In the genomic region with DNA sequence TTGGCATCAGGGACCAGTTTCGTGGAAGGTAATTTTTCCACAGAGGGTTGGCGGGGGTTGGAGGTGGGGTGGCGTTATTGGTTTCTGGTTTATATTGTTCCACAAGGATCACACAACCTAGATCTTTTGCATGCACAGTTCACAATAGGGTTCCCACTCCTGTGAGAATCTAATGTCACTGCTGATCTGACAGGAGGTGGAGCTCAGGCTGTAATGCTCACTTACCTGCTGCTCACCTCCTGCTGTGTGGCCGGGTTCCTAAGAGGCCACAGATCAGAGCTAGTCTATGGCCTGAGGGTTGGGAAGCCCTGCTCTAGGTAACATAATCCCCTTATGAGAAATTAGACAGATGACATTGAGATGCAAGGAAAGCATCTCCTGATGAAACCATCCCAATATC, we compare ENCODE assay signal across 15 cellular contexts. TPM values are rescaled to one million over a fixed set of nuclear protein-coding genes. Genes with fewer than 3 reads are reported as not detected.
A peak's percentile ranks its signal among the peaks of the same experiment; 100 is the strongest.
DNase-seq lines count a peak whose midpoint lies in the region; ATAC-seq lines count a peak whose summit lies in the region.
"Had no signal": no experiment of that assay in that cellular context is flagged by ENCODE, and none has a peak within 500 bp of the region (broad histone marks: within the 10 kb centered on the region; RNA-seq: fewer than 3 reads in every experiment).

No MANE protein-coding gene starts in this region.

- peak overlapping the region; percentile 20 for H3K27ac ChIP-seq in naive thymus-derived CD4-positive, alpha-beta T cell (ENCODE audit: low read depth, low read length)
- H3K27ac ChIP-seq: epithelial cell of prostate had no signal

- peaks cover 21 to 39% (median 25%) of the 10 kb centered on the region in 3 experiments for H3K36me3 ChIP-seq in naive thymus-derived CD4-positive, alpha-beta T cell (ENCODE audit: control insufficient read depth in 2 of 3, insufficient read depth in 3 of 3, low read length in 3 of 3)
- H3K36me3 ChIP-seq: uterus had no signal

- peak; percentile 8 for ATAC-seq in naive thymus-derived CD4-positive, alpha-beta T cell
- no peak for ATAC-seq in GM18907 (IDR thresholded peaks at IDR 0.05; ENCODE audit: unreplicated experiment)

- peak overlapping the region; percentile 29 for H3K4me3 ChIP-seq in naive thymus-derived CD4-positive, alpha-beta T cell (ENCODE audit: low read length)
- H3K4me3 ChIP-seq: uterus had no signal

- POLR2A ChIA-PET in activated CD4-positive, alpha-beta memory T cell treated with anti-CD3 and anti-CD28 coated beads for 36 hours (lab: Charles Lee), result interaction anchor here (0.6 to 1.1 kb wide), 4 partner anchors 13 to 469 kb away, joined by 3 to 4 read pairs (median 3); partner anchors contain the start of gene GBP5
- POLR2A ChIA-PET in naive thymus-derived CD4-positive, alpha-beta T cell (lab: Charles Lee), result interaction anchor here (0.6 to 3.4 kb wide), 5 partner anchors 10 to 224 kb away, joined by 3 to 18 read pairs (median 6); partner anchors contain the start of genes GBP4 and GBP5

- DNase-seq in NK-92 treated with Interleukin-12 subunit alpha and Interleukin-12 subunit beta, amount 100 ng/mL, for 24 hours (lab: John Stamatoyannopoulos, UW), result peak; percentile 63
- DNase-seq in NK-92 (lab: John Stamatoyannopoulos, UW; ENCODE audit: unreplicated experiment) (no peak), ELF-1 (ENCODE audit: low read depth, low spot score) (peak; percentile 44), DMS79 treated with DMSO at 0.1 percent for 48 hours (lab: John Stamatoyannopoulos, UW) (no peak), posterior cingulate gyrus (no peak)
- no peak for DNase-seq in activated CD4-positive, alpha-beta memory T cell treated with anti-CD3 and anti-CD28 coated beads for 36 hours
- DNase-seq in naive thymus-derived CD4-positive, alpha-beta T cell, result no peak
- DNase-seq: ACHN, GOT3, NCI-H526 treated with DMSO at 0.1 percent for 48 hours, SHP77, uterus had no signal

- intact Hi-C loops in activated CD4-positive, alpha-beta memory T cell treated with anti-CD3 and anti-CD28 coated beads for 36 hours (cut with micrococcal nuclease), result no loop called here
- intact Hi-C loops in naive thymus-derived CD4-positive, alpha-beta T cell (cut with micrococcal nuclease), result loop anchor here in 1 of 2 donors (5.0 to 10.0 kb wide), 3 partner anchors 145 to 258 kb away; no protein-coding TSS in a partner anchor
- intact Hi-C loops in posterior cingulate gyrus (cut with DNase I), result no loop called here

- peaks cover 6% of the 10 kb centered on the region for H3K9me3 Mint-ChIP-seq in activated CD4-positive, alpha-beta memory T cell treated with anti-CD3 and anti-CD28 coated beads for 36 hours
- H3K9me3 Mint-ChIP-seq in naive thymus-derived CD4-positive, alpha-beta T cell, result peaks cover 0 to 11% (median 4%) of the 10 kb centered on the region in 11 donors

- peak overlapping the region; percentile 60 for H3K4me3 Mint-ChIP-seq in activated CD4-positive, alpha-beta memory T cell treated with anti-CD3 and anti-CD28 coated beads for 36 hours
- H3K4me3 Mint-ChIP-seq in naive thymus-derived CD4-positive, alpha-beta T cell, result peak overlapping the region; percentile 63 to 91 (median 77)

- no peaks in the 10 kb centered on the region for H3K27me3 ChIP-seq in naive thymus-derived CD4-positive, alpha-beta T cell (ENCODE audit: control insufficient read depth in 2 of 2, insufficient read depth in 2 of 2, low read length in 2 of 2)
- H3K27me3 ChIP-seq: uterus had no signal

- peak overlapping the region; percentile 86 for H3K27ac Mint-ChIP-seq in activated CD4-positive, alpha-beta memory T cell treated with anti-CD3 and anti-CD28 coated beads for 36 hours
- H3K27ac Mint-ChIP-seq in naive thymus-derived CD4-positive, alpha-beta T cell, result peak overlapping the region; percentile 38 to 93 (median 80)

- H3K27me3 Mint-ChIP-seq in activated CD4-positive, alpha-beta memory T cell treated with anti-CD3 and anti-CD28 coated beads for 36 hours, result no peaks in the 10 kb centered on the region
- H3K27me3 Mint-ChIP-seq in naive thymus-derived CD4-positive, alpha-beta T cell, result no peaks in the 10 kb centered on the region

- H3K9me3 ChIP-seq in naive thymus-derived CD4-positive, alpha-beta T cell (ENCODE audit: control insufficient read depth in 2 of 3, low read length in 3 of 3), result no peaks in the 10 kb centered on the region
- H3K9me3 ChIP-seq: uterus had no signal

- H3K36me3 Mint-ChIP-seq in activated CD4-positive, alpha-beta memory T cell treated with anti-CD3 and anti-CD28 coated beads for 36 hours, result peaks cover 61% of the 10 kb centered on the region
- H3K36me3 Mint-ChIP-seq in naive thymus-derived CD4-positive, alpha-beta T cell, result peaks cover 8 to 79% (median 43%) of the 10 kb centered on the region in 5 donors

- CTCF ChIA-PET in activated CD4-positive, alpha-beta memory T cell treated with anti-CD3 and anti-CD28 coated beads for 36 hours (lab: Charles Lee), result interaction anchor here (0.8 to 2.3 kb wide), 4 partner anchors 11 to 174 kb away, joined by 3 to 11 read pairs (median 5); no protein-coding TSS in a partner anchor
- CTCF ChIA-PET in naive thymus-derived CD4-positive, alpha-beta T cell (lab: Charles Lee), result no interaction called here

- H3K4me1 Mint-ChIP-seq in activated CD4-positive, alpha-beta memory T cell treated with anti-CD3 and anti-CD28 coated beads for 36 hours (ENCODE audit: low read depth), result peaks cover 66% of the 10 kb centered on the region
- peaks cover 50 to 73% (median 68%) of the 10 kb centered on the region in 7 donors for H3K4me1 Mint-ChIP-seq in naive thymus-derived CD4-positive, alpha-beta T cell

- H3K4me1 ChIP-seq in naive thymus-derived CD4-positive, alpha-beta T cell (ENCODE audit: control insufficient read depth in 2 of 2, insufficient read depth in 2 of 2, low read length in 2 of 2), result peaks cover 41 to 72% of the 10 kb centered on the region in 2 donors

RNA-seq across cellular contexts. Expression of gene GBP5, which starts 12.6 kb away (rescaled TPM):
- total RNA-seq in activated CD4-positive, alpha-beta memory T cell treated with anti-CD3 and anti-CD28 coated beads for 36 hours, result 10 to 100 TPM; 95.1 to 95.7 TPM
- total RNA-seq in naive thymus-derived CD4-positive, alpha-beta T cell, result 100 to 1,000 TPM in 2 of 5 experiments, 10 to 100 TPM in 3; 31.8 to 784 (median 53.6) TPM
- polyA plus RNA-seq in naive thymus-derived CD4-positive, alpha-beta T cell, result 10 to 100 TPM; 30.0 to 42.1 TPM
- total RNA-seq: osteocyte had no signal

Comparison
In these comparisons a context has a peak if more than half of its experiments do, and no peak if none do; other contexts are left out.
1. DNase-seq: peak in NK-92 treated with Interleukin-12 subunit alpha and Interleukin-12 subunit beta, amount 100 ng/mL, for 24 hours (single experiment) and ELF-1 (single experiment); none in NK-92 (single experiment), activated CD4-positive, alpha-beta memory T cell treated with anti-CD3 and anti-CD28 coated beads for 36 hours (single experiment), naive thymus-derived CD4-positive, alpha-beta T cell (0 of 9), DMS79 treated with DMSO at 0.1 percent for 48 hours (single experiment) and posterior cingulate gyrus (0 of 10).